17 cellular contexts compared by ENCODE assay signal in genomic region chr7:141709318-141709717, GRCh38. TPM values are rescaled to one million over a fixed set of nuclear protein-coding genes. Genes with fewer than 3 reads are reported as not detected.
A peak's percentile ranks its signal among the peaks of the same experiment; 100 is the strongest.
DNase-seq lines count a peak whose midpoint lies in the region; ATAC-seq and TF ChIP-seq lines count a peak whose summit lies in the region.
"Had no signal": no experiment of that assay in that cellular context is flagged by ENCODE, and none has a peak within 500 bp of the region (broad histone marks: within the 10 kb centered on the region; RNA-seq: fewer than 3 reads in every experiment).

No MANE protein-coding gene starts in this region.

- H3K36me3 ChIP-seq in gastrocnemius medialis (no peaks in the 10 kb centered on the region), tibial artery (peaks cover 0 to 17% (median 0%) of the 10 kb centered on the region in 3 donors)
- H3K36me3 ChIP-seq: HAP-1 had no signal

- peak overlapping the region; percentile 20 to 68 (median 44) for H3K27ac ChIP-seq in gastrocnemius medialis
- H3K27ac ChIP-seq in tibial artery: no peak overlapping the region

- H3K4me1 ChIP-seq in gastrocnemius medialis (peaks cover 0 to 14% of the 10 kb centered on the region in 2 donors), tibial artery (no peaks in the 10 kb centered on the region)

- in situ Hi-C loops in gastrocnemius medialis (cut with MboI; ENCODE audit: low sequenced_read_pairs in 4 of 4): no loop called here

- TF ChIP-seq POLR2A in gastrocnemius medialis (IDR thresholded peaks at IDR 0.05): no peak

- ATAC-seq in gastrocnemius medialis (peak; percentile 75 to 84), HG03521 (IDR thresholded peaks at IDR 0.05; ENCODE audit: unreplicated experiment) (no peak)

- no peak for TF ChIP-seq CTCF in gastrocnemius medialis (IDR thresholded peaks at IDR 0.05 in 4 of 5, conservative IDR thresholded peaks at IDR 0.05 in 1 of 5)
- no peak for TF ChIP-seq CTCF in tibial artery (IDR thresholded peaks at IDR 0.05)

- H3K9me3 ChIP-seq in gastrocnemius medialis: no peaks in the 10 kb centered on the region
- H3K9me3 ChIP-seq in tibial artery: no peaks in the 10 kb centered on the region
- H3K9me3 ChIP-seq: HAP-1 had no signal

- no peak overlapping the region for H3K4me3 ChIP-seq in gastrocnemius medialis
- no peak overlapping the region for H3K4me3 ChIP-seq in tibial artery
- H3K4me3 ChIP-seq: HAP-1 had no signal

- intact Hi-C loops in gastrocnemius medialis (cut with DNase I; ENCODE audit: low total_unique reads) (no loop called here), tibial artery (cut with DNase I; ENCODE audit: low total_unique reads) (no loop called here)

- H3K27me3 ChIP-seq in gastrocnemius medialis (no peaks in the 10 kb centered on the region), tibial artery (no peaks in the 10 kb centered on the region)

- DNase-seq in NCI-H146 (lab: John Stamatoyannopoulos, UW): peak; percentile 45
- peak; percentile 48 for DNase-seq in NCI-H146 treated with DMSO at 0.1 percent for 48 hours (lab: John Stamatoyannopoulos, UW; ENCODE audit: unreplicated experiment)
- peak; percentile 45 for DNase-seq in NCI-H748 treated with DMSO at 0.1 percent for 48 hours (lab: John Stamatoyannopoulos, UW)
- no peak for DNase-seq in gastrocnemius medialis
- DNase-seq in tibial artery: no peak
- DNase-seq: C1 segment of cervical spinal cord; Calu3; CD4-positive, alpha-beta memory T cell; DMS53; DMS79 treated with DMSO at 0.1 percent for 48 hours; GF-D8; GOT3 had no signal

RNA-seq across cellular contexts. Expression of gene WEE2, which starts 1.2 kb away (rescaled TPM):
- total RNA-seq in gastrocnemius medialis: not detected
- total RNA-seq: A172; Calu3; CD4-positive, alpha-beta memory T cell; Daoy; G401 had no signal

RNA-seq across cellular contexts. Expression of gene DENND11, which starts 7.4 kb away (rescaled TPM):
- 1 to 10 TPM; 4.9 to 8.2 (median 6.7) TPM for total RNA-seq in gastrocnemius medialis

RNA-seq across cellular contexts. Expression of gene SSBP1, which starts 28.8 kb away (rescaled TPM):
- total RNA-seq in gastrocnemius medialis: 100 to 1,000 TPM; 127 to 147 (median 138) TPM

RNA-seq across cellular contexts. Expression of gene TAS2R3, which starts 54.6 kb away (rescaled TPM):
- under 1 TPM in 2 of 4 donors, not detected in 2; 0.75 to 0.92 TPM for total RNA-seq in gastrocnemius medialis
- total RNA-seq: A172, G401 had no signal

Comparison
In these comparisons a context has a peak if more than half of its experiments do, and no peak if none do; other contexts are left out.
1. DNase-seq: peak in NCI-H146 (single experiment), NCI-H146 treated with DMSO at 0.1 percent for 48 hours (single experiment) and NCI-H748 treated with DMSO at 0.1 percent for 48 hours (single experiment); none in gastrocnemius medialis (0 of 2) and tibial artery (0 of 2).
2. H3K27ac ChIP-seq: peak in gastrocnemius medialis (4 of 4); none in tibial artery (0 of 2).